2 cellular contexts compared by ENCODE assay signal in the genomic region with DNA sequence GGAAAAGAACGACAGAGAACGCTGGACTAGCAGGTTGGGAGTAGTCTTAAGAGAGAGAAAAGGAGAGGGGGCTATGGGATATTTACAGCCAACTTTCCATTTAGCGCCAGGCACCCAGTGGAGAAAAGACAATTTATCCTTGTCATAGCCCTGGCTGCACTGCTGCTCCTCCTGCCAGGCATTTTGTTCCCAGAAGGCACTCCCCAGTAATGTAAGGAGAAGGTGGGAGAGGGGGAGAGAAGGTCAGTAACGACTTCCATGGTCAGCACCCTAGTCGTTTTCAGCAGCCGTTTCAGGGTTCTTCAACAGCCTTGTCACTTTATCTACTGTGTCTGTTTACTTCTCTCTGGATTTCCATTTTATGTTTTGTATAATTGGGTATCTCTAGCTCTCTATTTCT.
TF ChIP-seq lines count a peak whose summit lies in the region.

No MANE protein-coding gene starts in this region.

TF ChIP-seq in HEK293T, 16 proteins besides CTCF, POLR2A, EP300 and RAD21:
- TF ChIP-seq, protein P1, sequence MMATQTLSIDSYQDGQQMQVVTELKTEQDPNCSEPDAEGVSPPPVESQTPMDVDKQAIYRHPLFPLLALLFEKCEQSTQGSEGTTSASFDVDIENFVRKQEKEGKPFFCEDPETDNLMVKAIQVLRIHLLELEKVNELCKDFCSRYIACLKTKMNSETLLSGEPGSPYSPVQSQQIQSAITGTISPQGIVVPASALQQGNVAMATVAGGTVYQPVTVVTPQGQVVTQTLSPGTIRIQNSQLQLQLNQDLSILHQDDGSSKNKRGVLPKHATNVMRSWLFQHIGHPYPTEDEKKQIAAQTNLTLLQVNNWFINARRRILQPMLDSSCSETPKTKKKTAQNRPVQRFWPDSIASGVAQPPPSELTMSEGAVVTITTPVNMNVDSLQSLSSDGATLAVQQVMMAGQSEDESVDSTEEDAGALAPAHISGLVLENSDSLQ (IDR thresholded peaks at IDR 0.05) = 0 out of 2 replicates have a peak, but pooled peaks have one; percentile 28
- no peak for TF ChIP-seq ZNF384 (IDR thresholded peaks at IDR 0.05)
- no peak for TF ChIP-seq NFRKB (IDR thresholded peaks at IDR 0.05)
- no peak for TF ChIP-seq FOXA1 (IDR thresholded peaks at IDR 0.05)

TF ChIP-seq in K562, 482 proteins besides CTCF, POLR2A, EP300 and RAD21 (continued from another document):
- TF ChIP-seq, protein P2, sequence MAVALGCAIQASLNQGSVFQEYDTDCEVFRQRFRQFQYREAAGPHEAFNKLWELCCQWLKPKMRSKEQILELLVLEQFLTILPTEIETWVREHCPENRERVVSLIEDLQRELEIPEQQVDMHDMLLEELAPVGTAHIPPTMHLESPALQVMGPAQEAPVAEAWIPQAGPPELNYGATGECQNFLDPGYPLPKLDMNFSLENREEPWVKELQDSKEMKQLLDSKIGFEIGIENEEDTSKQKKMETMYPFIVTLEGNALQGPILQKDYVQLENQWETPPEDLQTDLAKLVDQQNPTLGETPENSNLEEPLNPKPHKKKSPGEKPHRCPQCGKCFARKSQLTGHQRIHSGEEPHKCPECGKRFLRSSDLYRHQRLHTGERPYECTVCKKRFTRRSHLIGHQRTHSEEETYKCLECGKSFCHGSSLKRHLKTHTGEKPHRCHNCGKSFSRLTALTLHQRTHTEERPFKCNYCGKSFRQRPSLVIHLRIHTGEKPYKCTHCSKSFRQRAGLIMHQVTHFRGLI (CRISPR knock-in tag; IDR thresholded peaks at IDR 0.05) = no peak
- TF ChIP-seq MED1 (CRISPR knock-in tag; IDR thresholded peaks at IDR 0.05; ENCODE audit: borderline replicate concordance) (no peak), HIVEP1 (CRISPR knock-in tag; IDR thresholded peaks at IDR 0.05) (no peak), PPARD (CRISPR knock-in tag; IDR thresholded peaks at IDR 0.05) (no peak), ZBTB7A (IDR thresholded peaks at IDR 0.05; ENCODE audit: borderline replicate concordance, control insufficient read depth, low read depth, low read length) (no peak), ZFPM2 (CRISPR knock-in tag; IDR thresholded peaks at IDR 0.05) (no peak), GTF2A2 (tag; IDR thresholded peaks at IDR 0.05) (no peak), ESRRB (CRISPR knock-in tag; IDR thresholded peaks at IDR 0.05; ENCODE audit: borderline replicate concordance) (no peak), ZNF778 (CRISPR knock-in tag; IDR thresholded peaks at IDR 0.05) (no peak), ERF (CRISPR knock-in tag; IDR thresholded peaks at IDR 0.05) (no peak), NCOA4 (IDR thresholded peaks at IDR 0.05; ENCODE audit: partially characterized antibody) (no peak), PRMT5 (CRISPR knock-in tag; IDR thresholded peaks at IDR 0.05) (no peak), HDGF (IDR thresholded peaks at IDR 0.05) (no peak)
- TF ChIP-seq, protein P3, sequence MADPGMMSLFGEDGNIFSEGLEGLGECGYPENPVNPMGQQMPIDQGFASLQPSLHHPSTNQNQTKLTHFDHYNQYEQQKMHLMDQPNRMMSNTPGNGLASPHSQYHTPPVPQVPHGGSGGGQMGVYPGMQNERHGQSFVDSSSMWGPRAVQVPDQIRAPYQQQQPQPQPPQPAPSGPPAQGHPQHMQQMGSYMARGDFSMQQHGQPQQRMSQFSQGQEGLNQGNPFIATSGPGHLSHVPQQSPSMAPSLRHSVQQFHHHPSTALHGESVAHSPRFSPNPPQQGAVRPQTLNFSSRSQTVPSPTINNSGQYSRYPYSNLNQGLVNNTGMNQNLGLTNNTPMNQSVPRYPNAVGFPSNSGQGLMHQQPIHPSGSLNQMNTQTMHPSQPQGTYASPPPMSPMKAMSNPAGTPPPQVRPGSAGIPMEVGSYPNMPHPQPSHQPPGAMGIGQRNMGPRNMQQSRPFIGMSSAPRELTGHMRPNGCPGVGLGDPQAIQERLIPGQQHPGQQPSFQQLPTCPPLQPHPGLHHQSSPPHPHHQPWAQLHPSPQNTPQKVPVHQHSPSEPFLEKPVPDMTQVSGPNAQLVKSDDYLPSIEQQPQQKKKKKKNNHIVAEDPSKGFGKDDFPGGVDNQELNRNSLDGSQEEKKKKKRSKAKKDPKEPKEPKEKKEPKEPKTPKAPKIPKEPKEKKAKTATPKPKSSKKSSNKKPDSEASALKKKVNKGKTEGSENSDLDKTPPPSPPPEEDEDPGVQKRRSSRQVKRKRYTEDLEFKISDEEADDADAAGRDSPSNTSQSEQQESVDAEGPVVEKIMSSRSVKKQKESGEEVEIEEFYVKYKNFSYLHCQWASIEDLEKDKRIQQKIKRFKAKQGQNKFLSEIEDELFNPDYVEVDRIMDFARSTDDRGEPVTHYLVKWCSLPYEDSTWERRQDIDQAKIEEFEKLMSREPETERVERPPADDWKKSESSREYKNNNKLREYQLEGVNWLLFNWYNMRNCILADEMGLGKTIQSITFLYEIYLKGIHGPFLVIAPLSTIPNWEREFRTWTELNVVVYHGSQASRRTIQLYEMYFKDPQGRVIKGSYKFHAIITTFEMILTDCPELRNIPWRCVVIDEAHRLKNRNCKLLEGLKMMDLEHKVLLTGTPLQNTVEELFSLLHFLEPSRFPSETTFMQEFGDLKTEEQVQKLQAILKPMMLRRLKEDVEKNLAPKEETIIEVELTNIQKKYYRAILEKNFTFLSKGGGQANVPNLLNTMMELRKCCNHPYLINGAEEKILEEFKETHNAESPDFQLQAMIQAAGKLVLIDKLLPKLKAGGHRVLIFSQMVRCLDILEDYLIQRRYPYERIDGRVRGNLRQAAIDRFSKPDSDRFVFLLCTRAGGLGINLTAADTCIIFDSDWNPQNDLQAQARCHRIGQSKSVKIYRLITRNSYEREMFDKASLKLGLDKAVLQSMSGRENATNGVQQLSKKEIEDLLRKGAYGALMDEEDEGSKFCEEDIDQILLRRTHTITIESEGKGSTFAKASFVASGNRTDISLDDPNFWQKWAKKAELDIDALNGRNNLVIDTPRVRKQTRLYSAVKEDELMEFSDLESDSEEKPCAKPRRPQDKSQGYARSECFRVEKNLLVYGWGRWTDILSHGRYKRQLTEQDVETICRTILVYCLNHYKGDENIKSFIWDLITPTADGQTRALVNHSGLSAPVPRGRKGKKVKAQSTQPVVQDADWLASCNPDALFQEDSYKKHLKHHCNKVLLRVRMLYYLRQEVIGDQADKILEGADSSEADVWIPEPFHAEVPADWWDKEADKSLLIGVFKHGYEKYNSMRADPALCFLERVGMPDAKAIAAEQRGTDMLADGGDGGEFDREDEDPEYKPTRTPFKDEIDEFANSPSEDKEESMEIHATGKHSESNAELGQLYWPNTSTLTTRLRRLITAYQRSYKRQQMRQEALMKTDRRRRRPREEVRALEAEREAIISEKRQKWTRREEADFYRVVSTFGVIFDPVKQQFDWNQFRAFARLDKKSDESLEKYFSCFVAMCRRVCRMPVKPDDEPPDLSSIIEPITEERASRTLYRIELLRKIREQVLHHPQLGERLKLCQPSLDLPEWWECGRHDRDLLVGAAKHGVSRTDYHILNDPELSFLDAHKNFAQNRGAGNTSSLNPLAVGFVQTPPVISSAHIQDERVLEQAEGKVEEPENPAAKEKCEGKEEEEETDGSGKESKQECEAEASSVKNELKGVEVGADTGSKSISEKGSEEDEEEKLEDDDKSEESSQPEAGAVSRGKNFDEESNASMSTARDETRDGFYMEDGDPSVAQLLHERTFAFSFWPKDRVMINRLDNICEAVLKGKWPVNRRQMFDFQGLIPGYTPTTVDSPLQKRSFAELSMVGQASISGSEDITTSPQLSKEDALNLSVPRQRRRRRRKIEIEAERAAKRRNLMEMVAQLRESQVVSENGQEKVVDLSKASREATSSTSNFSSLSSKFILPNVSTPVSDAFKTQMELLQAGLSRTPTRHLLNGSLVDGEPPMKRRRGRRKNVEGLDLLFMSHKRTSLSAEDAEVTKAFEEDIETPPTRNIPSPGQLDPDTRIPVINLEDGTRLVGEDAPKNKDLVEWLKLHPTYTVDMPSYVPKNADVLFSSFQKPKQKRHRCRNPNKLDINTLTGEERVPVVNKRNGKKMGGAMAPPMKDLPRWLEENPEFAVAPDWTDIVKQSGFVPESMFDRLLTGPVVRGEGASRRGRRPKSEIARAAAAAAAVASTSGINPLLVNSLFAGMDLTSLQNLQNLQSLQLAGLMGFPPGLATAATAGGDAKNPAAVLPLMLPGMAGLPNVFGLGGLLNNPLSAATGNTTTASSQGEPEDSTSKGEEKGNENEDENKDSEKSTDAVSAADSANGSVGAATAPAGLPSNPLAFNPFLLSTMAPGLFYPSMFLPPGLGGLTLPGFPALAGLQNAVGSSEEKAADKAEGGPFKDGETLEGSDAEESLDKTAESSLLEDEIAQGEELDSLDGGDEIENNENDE (IDR thresholded peaks at IDR 0.05; ENCODE audit: low read depth, low read length) = no peak
TF ChIP-seq in K562: peak in this region for 0.
